ENCODE assay signal across 24 cellular contexts in genomic region chr6:91031581-91031980, GRCh38.
"Had no signal": no experiment of that assay in that cellular context is flagged by ENCODE, and none has a peak within 500 bp of the region (broad histone marks: within the 10 kb centered on the region; RNA-seq: fewer than 3 reads in every experiment).

No MANE protein-coding gene starts in this region.

- ATAC-seq: activated CD4-positive, alpha-beta T cell treated with anti-CD3 and anti-CD28 coated beads for 36 hours; activated T-cell treated with anti-CD3 and anti-CD28 coated beads, Interleukin-2, amount 50 U/mL, for 72 hours; body of pancreas; left ventricle myocardium superior; psoas muscle; T-cell had no signal

- H3K36me3 ChIP-seq: cardiac muscle cell, neutrophil, ovary, right atrium auricular region, thoracic aorta, upper lobe of left lung had no signal

- H3K27me3 Mint-ChIP-seq: dendritic cell treated with granulocyte-macrophage colony-stimulating factor and Interleukin-4, amounts not matched to agents 40 ng/mL and 50 ng/mL, for 4 days had no signal

- H3K4me1 ChIP-seq: body of pancreas, psoas muscle, right atrium auricular region, upper lobe of left lung had no signal

- H3K9me3 Mint-ChIP-seq: activated B cell treated with CpG ODN at 0.5 μM for 24 hours; activated naive CD4-positive, alpha-beta T cell treated with anti-CD3 and anti-CD28 coated beads for 36 hours; activated naive CD8-positive, alpha-beta T cell treated with anti-CD3 and anti-CD28 coated beads, Interleukin-2, amount 10 ng/mL, durations not matched to agents 7 days and 5 days; activated T-cell treated with anti-CD3 and anti-CD28 coated beads, Interleukin-2, amount 50 U/mL, for 72 hours; dendritic cell treated with granulocyte-macrophage colony-stimulating factor and Interleukin-4, amounts not matched to agents 40 ng/mL and 50 ng/mL, for 4 days; nephron; T-cell had no signal

- H3K27ac Mint-ChIP-seq: activated B cell treated with CpG ODN at 0.5 μM for 24 hours; activated CD4-positive, alpha-beta T cell treated with anti-CD3 and anti-CD28 coated beads for 36 hours; activated naive CD4-positive, alpha-beta T cell treated with anti-CD3 and anti-CD28 coated beads for 36 hours; activated naive CD8-positive, alpha-beta T cell treated with anti-CD3 and anti-CD28 coated beads, Interleukin-2, amount 10 ng/mL, durations not matched to agents 7 days and 5 days; activated T-cell treated with anti-CD3 and anti-CD28 coated beads, Interleukin-2, amount 50 U/mL, for 72 hours; dendritic cell treated with granulocyte-macrophage colony-stimulating factor and Interleukin-4, amounts not matched to agents 40 ng/mL and 50 ng/mL, for 4 days; T-cell had no signal

- H3K27me3 ChIP-seq: body of pancreas, cardiac muscle cell, neutrophil, ovary, right atrium auricular region, upper lobe of left lung had no signal

- DNase-seq: activated B cell treated with CpG ODN at 0.5 μM for 24 hours; activated CD4-positive, alpha-beta T cell treated with anti-CD3 and anti-CD28 coated beads for 36 hours; activated CD4-positive, alpha-beta T cell treated with anti-CD3 and anti-CD28 coated beads, Interleukin-2, amount 50 U/mL, for 48 hours; activated effector memory CD4-positive, alpha-beta T cell treated with Interleukin-2 at 50 U/mL for 16 hours; activated naive CD4-positive, alpha-beta T cell treated with anti-CD3 and anti-CD28 coated beads for 36 hours; activated naive CD8-positive, alpha-beta T cell treated with anti-CD3 and anti-CD28 coated beads, Interleukin-2, amount 10 ng/mL, durations not matched to agents 7 days and 5 days; activated T-cell treated with anti-CD3 and anti-CD28 coated beads, Interleukin-2, amount 50 U/mL, for 72 hours; amygdala; body of pancreas; effector CD4-positive, alpha-beta T cell; foreskin melanocyte; left ventricle myocardium superior; ovary; psoas muscle; stimulated activated CD4-positive, alpha-beta T cell treated with anti-CD3 and anti-CD28 coated beads, Interleukin-4, amount 100 ng/mL, for 24 hours; stimulated activated naive CD4-positive, alpha-beta T cell treated with Interleukin-2 at 50 U/mL for 16 hours; T-cell; upper lobe of left lung had no signal

- H3K4me3 ChIP-seq: body of pancreas, cardiac muscle cell, ovary, psoas muscle, right atrium auricular region, thoracic aorta, upper lobe of left lung had no signal

- H3K9me3 ChIP-seq: body of pancreas, neutrophil, ovary, psoas muscle, right atrium auricular region, thoracic aorta, upper lobe of left lung had no signal

- H3K36me3 Mint-ChIP-seq: activated naive CD8-positive, alpha-beta T cell treated with anti-CD3 and anti-CD28 coated beads, Interleukin-2, amount 10 ng/mL, durations not matched to agents 7 days and 5 days; T-cell had no signal

- H3K27ac ChIP-seq: body of pancreas, cardiac muscle cell, neutrophil, ovary, psoas muscle, right atrium auricular region, thoracic aorta, upper lobe of left lung had no signal

- H3K4me3 Mint-ChIP-seq: activated B cell treated with CpG ODN at 0.5 μM for 24 hours; activated CD4-positive, alpha-beta T cell treated with anti-CD3 and anti-CD28 coated beads for 36 hours; activated naive CD4-positive, alpha-beta T cell treated with anti-CD3 and anti-CD28 coated beads for 36 hours; activated naive CD8-positive, alpha-beta T cell treated with anti-CD3 and anti-CD28 coated beads, Interleukin-2, amount 10 ng/mL, durations not matched to agents 7 days and 5 days; activated T-cell treated with anti-CD3 and anti-CD28 coated beads, Interleukin-2, amount 50 U/mL, for 72 hours; dendritic cell treated with granulocyte-macrophage colony-stimulating factor and Interleukin-4, amounts not matched to agents 40 ng/mL and 50 ng/mL, for 4 days; nephron; T-cell had no signal

- H3K4me1 Mint-ChIP-seq: activated B cell treated with CpG ODN at 0.5 μM for 24 hours; activated CD4-positive, alpha-beta T cell treated with anti-CD3 and anti-CD28 coated beads for 36 hours; activated naive CD8-positive, alpha-beta T cell treated with anti-CD3 and anti-CD28 coated beads, Interleukin-2, amount 10 ng/mL, durations not matched to agents 7 days and 5 days; T-cell had no signal
